Comparison of ENCODE assay signal across 25 cellular contexts in the genomic region with DNA sequence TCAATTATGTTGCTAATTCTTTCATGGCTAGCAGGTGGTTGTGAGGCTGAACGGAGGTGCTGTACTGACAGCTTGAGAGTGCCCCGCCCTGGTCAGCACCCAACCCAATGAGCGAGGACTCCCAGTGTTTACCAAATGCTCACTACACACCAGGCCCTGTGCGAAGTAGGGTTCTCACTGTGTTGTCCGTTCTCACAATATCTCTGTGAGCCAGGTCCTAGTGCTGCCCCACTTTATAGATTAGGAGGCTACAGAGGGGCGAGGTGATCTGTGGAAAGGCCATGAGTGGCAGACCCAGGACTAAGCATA. TPM values are rescaled to one million over a fixed set of nuclear protein-coding genes. Genes with fewer than 3 reads are reported as not detected.
A peak's percentile ranks its signal among the peaks of the same experiment; 100 is the strongest.
DNase-seq lines count a peak whose midpoint lies in the region; ATAC-seq and TF ChIP-seq lines count a peak whose summit lies in the region.
"Had no signal": no experiment of that assay in that cellular context is flagged by ENCODE, and none has a peak within 500 bp of the region (broad histone marks: within the 10 kb centered on the region; RNA-seq: fewer than 3 reads in every experiment).

No MANE protein-coding gene starts in this region.

- H3K4me3 Mint-ChIP-seq in mesothelial cell of epicardium, result no peak overlapping the region
- H3K4me3 Mint-ChIP-seq: activated naive CD4-positive, alpha-beta T cell treated with anti-CD3 and anti-CD28 coated beads, Interleukin-2, amount 10 ng/mL, durations not matched to agents 7 days and 5 days; activated T-helper 1 cell treated with anti-CD3 and anti-CD28 coated beads, Interleukin-12 subunit alpha, Interleukin-12 subunit beta, Interleukin-2, Interleukin-4 antibody, amounts not matched to agents 30 ng/mL and 10 ng/mL and 1 ng/mL, durations not matched to agents 14 hours and 24 hours and 36 hours; neural progenitor cell; stimulated activated effector memory CD8-positive, alpha-beta T cell treated with anti-CD3 and anti-CD28 coated beads, Interleukin-12 subunit alpha, Interleukin-12 subunit beta, amount 100 ng/mL, for 72 hours had no signal

- no peaks in the 10 kb centered on the region for H3K36me3 ChIP-seq in H7 (replicated peaks; ENCODE audit: control insufficient read depth, insufficient read depth, low read length)
- H3K36me3 ChIP-seq in right atrium auricular region, result no peaks in the 10 kb centered on the region
- no peaks in the 10 kb centered on the region for H3K36me3 ChIP-seq in sigmoid colon
- H3K36me3 ChIP-seq: BLaER1, left lung, neural progenitor cell, thoracic aorta had no signal

- no peak for ATAC-seq in GM19455 (IDR thresholded peaks at IDR 0.05; ENCODE audit: unreplicated experiment)
- ATAC-seq: GM12878; left lung; stimulated activated effector memory CD8-positive, alpha-beta T cell treated with anti-CD3 and anti-CD28 coated beads, Interleukin-12 subunit alpha, Interleukin-12 subunit beta, amount 100 ng/mL, for 72 hours had no signal

- peaks cover 35% of the 10 kb centered on the region for H3K27me3 Mint-ChIP-seq in mesothelial cell of epicardium (ENCODE audit: low read depth)

- TF ChIP-seq EP300 in sigmoid colon (IDR thresholded peaks at IDR 0.05), result no peak

- peaks cover 0 to 82% of the 10 kb centered on the region in 2 donors for H3K4me1 ChIP-seq in right atrium auricular region
- peaks cover 0 to 95% (median 77%) of the 10 kb centered on the region in 4 donors for H3K4me1 ChIP-seq in sigmoid colon

- H3K4me3 ChIP-seq in H7 (ENCODE audit: insufficient read depth, low read depth, low read length), result no peak overlapping the region
- H3K4me3 ChIP-seq in right atrium auricular region, result no peak overlapping the region
- no peak overlapping the region for H3K4me3 ChIP-seq in sigmoid colon
- H3K4me3 ChIP-seq: BLaER1, GM12878, left lung, mucosa of descending colon, neural progenitor cell, thoracic aorta had no signal

- DNase-seq in H7 (peak; percentile 41), right atrium auricular region (ENCODE audit: low spot score) (no peak), sigmoid colon (no peak), SIG-M5 treated with dmso at 0.1 percent for 504 hours (lab: John Stamatoyannopoulos, UW; ENCODE audit: unreplicated experiment) (no peak), T-helper 2 cell (no peak), mesothelial cell of epicardium (ENCODE audit: low spot score in 2 of 2, unreplicated experiment in 2 of 2) (no peak)
- DNase-seq: activated CD4-positive, alpha-beta T cell treated with anti-CD3 and anti-CD28 coated beads, Interleukin-2, amount 50 U/mL, for 4 hours; activated CD4-positive, CD25-positive, alpha-beta regulatory T cell; activated naive CD4-positive, alpha-beta T cell treated with anti-CD3 and anti-CD28 coated beads, Interleukin-2, amount 10 ng/mL, durations not matched to agents 7 days and 5 days; central memory CD4-positive, alpha-beta T cell; left lung; mucosa of descending colon; NCI-H1092 treated with DMSO at 0.1 percent for 48 hours; NCI-H1930; NCI-H526; stimulated activated CD4-positive, alpha-beta T cell treated with anti-CD3 and anti-CD28 coated beads, Interleukin-2, amount 100 ng/mL, for 48 hours had no signal

- intact Hi-C loops in sigmoid colon (cut with DNase I), result loop anchor here (10.0 kb wide), 2 partner anchors 167 to 843 kb away; a partner anchor contains a TSS

- no peaks in the 10 kb centered on the region for H3K36me3 Mint-ChIP-seq in mesothelial cell of epicardium
- H3K36me3 Mint-ChIP-seq: activated naive CD4-positive, alpha-beta T cell treated with anti-CD3 and anti-CD28 coated beads, Interleukin-2, amount 10 ng/mL, durations not matched to agents 7 days and 5 days; neural progenitor cell; stimulated activated effector memory CD8-positive, alpha-beta T cell treated with anti-CD3 and anti-CD28 coated beads, Interleukin-12 subunit alpha, Interleukin-12 subunit beta, amount 100 ng/mL, for 72 hours had no signal

- peaks cover 3% of the 10 kb centered on the region for H3K9me3 Mint-ChIP-seq in mesothelial cell of epicardium
- H3K9me3 Mint-ChIP-seq: activated naive CD4-positive, alpha-beta T cell treated with anti-CD3 and anti-CD28 coated beads, Interleukin-2, amount 10 ng/mL, durations not matched to agents 7 days and 5 days; activated T-helper 1 cell treated with anti-CD3 and anti-CD28 coated beads, Interleukin-12 subunit alpha, Interleukin-12 subunit beta, Interleukin-2, Interleukin-4 antibody, amounts not matched to agents 30 ng/mL and 10 ng/mL and 1 ng/mL, durations not matched to agents 14 hours and 24 hours and 36 hours; neural progenitor cell; stimulated activated effector memory CD8-positive, alpha-beta T cell treated with anti-CD3 and anti-CD28 coated beads, Interleukin-12 subunit alpha, Interleukin-12 subunit beta, amount 100 ng/mL, for 72 hours had no signal

- 63 to 84% methylated on average over 6 of the region's 6 CpGs for WGBS in sigmoid colon, 2 donors

- TF ChIP-seq POLR2A in sigmoid colon (IDR thresholded peaks at IDR 0.05), result no peak

- H3K27ac Mint-ChIP-seq in mesothelial cell of epicardium, result no peak overlapping the region
- H3K27ac Mint-ChIP-seq: activated naive CD4-positive, alpha-beta T cell treated with anti-CD3 and anti-CD28 coated beads, Interleukin-2, amount 10 ng/mL, durations not matched to agents 7 days and 5 days; activated T-helper 1 cell treated with anti-CD3 and anti-CD28 coated beads, Interleukin-12 subunit alpha, Interleukin-12 subunit beta, Interleukin-2, Interleukin-4 antibody, amounts not matched to agents 30 ng/mL and 10 ng/mL and 1 ng/mL, durations not matched to agents 14 hours and 24 hours and 36 hours; neural progenitor cell; stimulated activated effector memory CD8-positive, alpha-beta T cell treated with anti-CD3 and anti-CD28 coated beads, Interleukin-12 subunit alpha, Interleukin-12 subunit beta, amount 100 ng/mL, for 72 hours had no signal

- no peaks in the 10 kb centered on the region for H3K4me1 Mint-ChIP-seq in mesothelial cell of epicardium

- H3K27ac ChIP-seq in angular gyrus (ENCODE audit: low read depth, low read length) (peak overlapping the region; percentile 75), right atrium auricular region (peak overlapping the region; percentile 73 to 76), sigmoid colon (peak overlapping the region; percentile 76 to 91 (median 80))
- H3K27ac ChIP-seq: BLaER1, left lung, neural progenitor cell had no signal

- no peaks in the 10 kb centered on the region for H3K9me3 ChIP-seq in right atrium auricular region
- no peaks in the 10 kb centered on the region for H3K9me3 ChIP-seq in sigmoid colon
- H3K9me3 ChIP-seq: BLaER1, left lung, mucosa of descending colon, thoracic aorta had no signal

- TF ChIP-seq CTCF in right atrium auricular region (IDR thresholded peaks at IDR 0.05), result no peak
- no peak for TF ChIP-seq CTCF in sigmoid colon (IDR thresholded peaks at IDR 0.05)
- TF ChIP-seq CTCF in mesothelial cell of epicardium (IDR thresholded peaks at IDR 0.05; ENCODE audit: unreplicated experiment), result no peak

- H3K27me3 ChIP-seq in H7 (ENCODE audit: control insufficient read depth, insufficient read depth, low read length) (peaks cover 17% of the 10 kb centered on the region), right atrium auricular region (no peaks in the 10 kb centered on the region), sigmoid colon (no peaks in the 10 kb centered on the region)

RNA-seq across cellular contexts. Expression of a gene that starts 28.2 kb away (rescaled TPM):
- not detected in 2 replicates for total RNA-seq in H7 (2014; rRNA removed; shearing (Covaris generic))
- total RNA-seq in right atrium auricular region (10 to 100 TPM; 22.4 to 38.2 TPM), sigmoid colon (100 to 1,000 TPM in 1 of 4 donors, 10 to 100 TPM in 3; 21.4 to 104 (median 58.0) TPM), mesothelial cell of epicardium (42.4 to 51.0 TPM (median 50.1 TPM) in 3 replicates)
- 1 to 10 TPM in 2 of 3 donors, under 1 TPM in 1; under 0.01 to 7.1 (median 1.8) TPM for polyA plus RNA-seq in sigmoid colon
- total RNA-seq: endothelial cell of umbilical vein had no signal
- polyA plus RNA-seq: endothelial cell of umbilical vein had no signal

Comparison
In these comparisons a context has a peak if more than half of its experiments do, and no peak if none do; other contexts are left out.
1. RNA of a gene that starts 28.2 kb away (total RNA-seq): 21.4 to 104 TPM in sigmoid colon, 42.4 to 51.0 TPM in mesothelial cell of epicardium and 22.4 to 38.2 TPM in right atrium auricular region; not detected in H7; every median in the first group is over 10 times any median in the second.
2. Peak in every context shown above with its lines, with median percentiles within 50 percentile points of each other: H3K27ac ChIP-seq.